In genomic region chr9:734831-735511, GRCh38 we compare ENCODE assay signal across 10 cellular contexts.
A peak's percentile ranks its signal among the peaks of the same experiment; 100 is the strongest.
DNase-seq lines count a peak whose midpoint lies in the region; ATAC-seq and TF ChIP-seq lines count a peak whose summit lies in the region.
"Had no signal": no experiment of that assay in that cellular context is flagged by ENCODE, and none has a peak within 500 bp of the region (broad histone marks: within the 10 kb centered on the region; RNA-seq: fewer than 3 reads in every experiment).

No MANE protein-coding gene starts in this region.

- H3K4me3 Mint-ChIP-seq in stimulated activated naive B cell treated with anti-CD40 and anti-IgM and Interleukin-4, amounts not matched to agents 10 μg/mL and 1 μg/mL and 100 μg/mL, for 72 hours, result no peak overlapping the region
- H3K4me3 Mint-ChIP-seq: CD4-positive, CD25-positive, alpha-beta regulatory T cell had no signal

- intact Hi-C loops in left cardiac atrium (cut with DNase I), result no loop called here

- H3K4me3 ChIP-seq in astrocyte of the cerebellum (ENCODE audit: low read depth, low read length), result no peak overlapping the region

- in situ Hi-C loops in astrocyte of the cerebellum (cut with HindIII; ENCODE audit: low sequenced_read_pairs), result no loop called here

- H3K9me3 Mint-ChIP-seq in stimulated activated naive B cell treated with anti-CD40 and anti-IgM and Interleukin-4, amounts not matched to agents 10 μg/mL and 1 μg/mL and 100 μg/mL, for 72 hours, result no peaks in the 10 kb centered on the region
- H3K9me3 Mint-ChIP-seq: CD4-positive, CD25-positive, alpha-beta regulatory T cell had no signal

- H3K27ac Mint-ChIP-seq in stimulated activated naive B cell treated with anti-CD40 and anti-IgM and Interleukin-4, amounts not matched to agents 10 μg/mL and 1 μg/mL and 100 μg/mL, for 72 hours, result no peak overlapping the region
- H3K27ac Mint-ChIP-seq: CD4-positive, CD25-positive, alpha-beta regulatory T cell had no signal

- H3K27me3 Mint-ChIP-seq in stimulated activated naive B cell treated with anti-CD40 and anti-IgM and Interleukin-4, amounts not matched to agents 10 μg/mL and 1 μg/mL and 100 μg/mL, for 72 hours, result no peaks in the 10 kb centered on the region
- H3K27me3 Mint-ChIP-seq: CD4-positive, CD25-positive, alpha-beta regulatory T cell had no signal

- ATAC-seq in left cardiac atrium, result peak; percentile 42 to 56
- no peak for ATAC-seq in stimulated activated naive B cell treated with anti-CD40 and anti-IgM and Interleukin-4, amounts not matched to agents 10 μg/mL and 1 μg/mL and 100 μg/mL, for 72 hours (replicated peaks)
- ATAC-seq in HG03520 (IDR thresholded peaks at IDR 0.05; ENCODE audit: unreplicated experiment), result no peak

- H3K36me3 Mint-ChIP-seq in stimulated activated naive B cell treated with anti-CD40 and anti-IgM and Interleukin-4, amounts not matched to agents 10 μg/mL and 1 μg/mL and 100 μg/mL, for 72 hours, result no peaks in the 10 kb centered on the region

- DNase-seq in AG20443 (ENCODE audit: low spot score), result peak; percentile 84
- peak; percentile 93 for DNase-seq in astrocyte of the cerebellum (ENCODE audit: low read depth)
- peak; percentile 35 for DNase-seq in left cardiac atrium
- peak; percentile 82 for DNase-seq in pulmonary artery endothelial cell (ENCODE audit: low read depth, low spot score)
- DNase-seq in stimulated activated naive B cell treated with anti-CD40 and anti-IgM and Interleukin-4, amounts not matched to agents 10 μg/mL and 1 μg/mL and 100 μg/mL, for 72 hours, result no peak
- no peak for DNase-seq in NOMO-1 treated with DMSO at 0.1 percent for 48 hours (lab: John Stamatoyannopoulos, UW; ENCODE audit: unreplicated experiment)
- DNase-seq in HK-2 (ENCODE audit: unreplicated experiment), result no peak
- DNase-seq: CD4-positive, CD25-positive, alpha-beta regulatory T cell; NCI-H1092 had no signal

- H3K4me1 Mint-ChIP-seq in stimulated activated naive B cell treated with anti-CD40 and anti-IgM and Interleukin-4, amounts not matched to agents 10 μg/mL and 1 μg/mL and 100 μg/mL, for 72 hours, result no peaks in the 10 kb centered on the region

- TF ChIP-seq CTCF in astrocyte of the cerebellum (IDR thresholded peaks at IDR 0.05; ENCODE audit: low read depth, low read length, missing control alignments), result no peak

Comparison
In these comparisons a context has a peak if more than half of its experiments do, and no peak if none do; other contexts are left out.
1. DNase-seq: peak in AG20443 (single experiment), astrocyte of the cerebellum (single experiment), left cardiac atrium (single experiment) and pulmonary artery endothelial cell (single experiment); none in stimulated activated naive B cell treated with anti-CD40 and anti-IgM and Interleukin-4, amounts not matched to agents 10 μg/mL and 1 μg/mL and 100 μg/mL, for 72 hours (single experiment), NOMO-1 treated with DMSO at 0.1 percent for 48 hours (single experiment) and HK-2 (single experiment).
2. ATAC-seq: peak in left cardiac atrium (2 of 2); none in stimulated activated naive B cell treated with anti-CD40 and anti-IgM and Interleukin-4, amounts not matched to agents 10 μg/mL and 1 μg/mL and 100 μg/mL, for 72 hours (0 of 2) and HG03520 (single experiment).